Comparison of ENCODE assay signal across 1 cellular context in the genomic region with DNA sequence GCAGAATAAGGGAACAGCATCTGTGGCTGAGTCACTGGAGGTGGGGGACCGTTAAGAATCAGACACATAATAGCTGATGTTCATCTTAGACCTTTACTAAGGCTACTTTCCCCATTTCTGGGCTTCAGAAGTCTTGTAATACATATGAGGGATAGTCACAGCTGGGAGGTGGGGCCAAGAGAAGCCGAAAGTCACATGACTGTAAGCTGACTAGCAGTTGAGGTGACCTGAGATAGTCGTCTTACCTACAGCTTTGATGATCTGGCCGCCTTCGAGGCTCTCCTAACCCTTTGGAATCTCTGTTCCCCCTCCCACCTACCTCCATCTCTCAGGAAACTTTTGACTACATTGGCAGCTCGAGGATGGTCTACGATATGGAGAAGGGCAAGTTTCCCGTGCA.
TF ChIP-seq lines count a peak whose summit lies in the region.

No MANE protein-coding gene starts in this region.

TF ChIP-seq in K562, 482 proteins besides CTCF, POLR2A, EP300 and RAD21:
- TF ChIP-seq, protein P1, sequence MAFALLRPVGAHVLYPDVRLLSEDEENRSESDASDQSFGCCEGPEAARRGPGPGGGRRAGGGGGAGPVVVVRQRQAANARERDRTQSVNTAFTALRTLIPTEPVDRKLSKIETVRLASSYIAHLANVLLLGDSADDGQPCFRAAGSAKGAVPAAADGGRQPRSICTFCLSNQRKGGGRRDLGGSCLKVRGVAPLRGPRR (CRISPR knock-in tag; IDR thresholded peaks at IDR 0.05), result no peak
- TF ChIP-seq PTTG1 (tag; IDR thresholded peaks at IDR 0.05; ENCODE audit: low read depth) (no peak), ZZZ3 (IDR thresholded peaks at IDR 0.05) (no peak), TSC22D4 (tag; IDR thresholded peaks at IDR 0.05) (no peak), ELF4 (CRISPR knock-in tag; IDR thresholded peaks at IDR 0.05) (no peak), ZNF143 (CRISPR knock-in tag; IDR thresholded peaks at IDR 0.05) (no peak)
- TF ChIP-seq, protein P2, sequence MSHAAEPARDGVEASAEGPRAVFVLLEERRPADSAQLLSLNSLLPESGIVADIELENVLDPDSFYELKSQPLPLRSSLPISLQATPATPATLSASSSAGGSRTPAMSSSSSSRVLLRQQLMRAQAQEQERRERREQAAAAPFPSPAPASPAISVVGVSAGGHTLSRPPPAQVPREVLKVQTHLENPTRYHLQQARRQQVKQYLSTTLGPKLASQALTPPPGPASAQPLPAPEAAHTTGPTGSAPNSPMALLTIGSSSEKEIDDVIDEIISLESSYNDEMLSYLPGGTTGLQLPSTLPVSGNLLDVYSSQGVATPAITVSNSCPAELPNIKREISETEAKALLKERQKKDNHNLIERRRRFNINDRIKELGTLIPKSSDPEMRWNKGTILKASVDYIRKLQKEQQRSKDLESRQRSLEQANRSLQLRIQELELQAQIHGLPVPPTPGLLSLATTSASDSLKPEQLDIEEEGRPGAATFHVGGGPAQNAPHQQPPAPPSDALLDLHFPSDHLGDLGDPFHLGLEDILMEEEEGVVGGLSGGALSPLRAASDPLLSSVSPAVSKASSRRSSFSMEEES (CRISPR knock-in tag; IDR thresholded peaks at IDR 0.05), result peak; percentile 59
